In genomic region chr17:83061586-83061985, GRCh38 we compare ENCODE assay signal across 19 cellular contexts.
"Had no signal": no experiment of that assay in that cellular context is flagged by ENCODE, and none has a peak within 500 bp of the region (broad histone marks: within the 10 kb centered on the region; RNA-seq: fewer than 3 reads in every experiment).

No MANE protein-coding gene starts in this region.

- ATAC-seq: left lobe of liver, right cardiac atrium had no signal

- H3K27me3 Mint-ChIP-seq: activated naive CD8-positive, alpha-beta T cell had no signal

- DNase-seq: activated CD4-positive, alpha-beta T cell treated with anti-CD3 and anti-CD28 coated beads for 48 hours; activated CD4-positive, CD25-positive, alpha-beta regulatory T cell; activated gamma-delta T cell; effector CD8-positive, alpha-beta T cell; esophagus squamous epithelium; nephron progenitor cell; SHP77 treated with DMSO at 0.1 percent for 48 hours; stimulated activated CD4-positive, alpha-beta T cell treated with anti-CD3 and anti-CD28 coated beads, Interleukin-15, amount 100 ng/mL, for 24 hours; stimulated activated CD4-positive, alpha-beta T cell treated with anti-CD3 and anti-CD28 coated beads, Interleukin-2, amount 100 ng/mL, for 48 hours; T-helper 1 cell; T-helper 9 cell had no signal

- H3K36me3 ChIP-seq: esophagus squamous epithelium, prostate gland, upper lobe of left lung had no signal

- H3K27me3 ChIP-seq: testis, upper lobe of left lung had no signal

- H3K4me1 ChIP-seq: prostate gland, testis had no signal

- H3K36me3 Mint-ChIP-seq: activated naive CD8-positive, alpha-beta T cell had no signal

- H3K9me3 ChIP-seq: esophagus squamous epithelium, prostate gland, testis, upper lobe of left lung had no signal

- H3K4me3 Mint-ChIP-seq: activated naive CD8-positive, alpha-beta T cell; dendritic cell treated with granulocyte-macrophage colony-stimulating factor and Interleukin-4, amounts not matched to agents 40 ng/mL and 50 ng/mL, for 4 days; nephron progenitor cell had no signal

- H3K9me3 Mint-ChIP-seq: dendritic cell treated with granulocyte-macrophage colony-stimulating factor and Interleukin-4, amounts not matched to agents 40 ng/mL and 50 ng/mL, for 4 days; nephron progenitor cell had no signal

- H3K27ac ChIP-seq: esophagus squamous epithelium, prostate gland, skin epidermis, testis, upper lobe of left lung had no signal

- H3K4me3 ChIP-seq: esophagus squamous epithelium, prostate gland, skin epidermis, testis, upper lobe of left lung had no signal

- H3K27ac Mint-ChIP-seq: activated naive CD8-positive, alpha-beta T cell; nephron progenitor cell had no signal
